ENCODE assay signal across 8 cellular contexts in the genomic region with DNA sequence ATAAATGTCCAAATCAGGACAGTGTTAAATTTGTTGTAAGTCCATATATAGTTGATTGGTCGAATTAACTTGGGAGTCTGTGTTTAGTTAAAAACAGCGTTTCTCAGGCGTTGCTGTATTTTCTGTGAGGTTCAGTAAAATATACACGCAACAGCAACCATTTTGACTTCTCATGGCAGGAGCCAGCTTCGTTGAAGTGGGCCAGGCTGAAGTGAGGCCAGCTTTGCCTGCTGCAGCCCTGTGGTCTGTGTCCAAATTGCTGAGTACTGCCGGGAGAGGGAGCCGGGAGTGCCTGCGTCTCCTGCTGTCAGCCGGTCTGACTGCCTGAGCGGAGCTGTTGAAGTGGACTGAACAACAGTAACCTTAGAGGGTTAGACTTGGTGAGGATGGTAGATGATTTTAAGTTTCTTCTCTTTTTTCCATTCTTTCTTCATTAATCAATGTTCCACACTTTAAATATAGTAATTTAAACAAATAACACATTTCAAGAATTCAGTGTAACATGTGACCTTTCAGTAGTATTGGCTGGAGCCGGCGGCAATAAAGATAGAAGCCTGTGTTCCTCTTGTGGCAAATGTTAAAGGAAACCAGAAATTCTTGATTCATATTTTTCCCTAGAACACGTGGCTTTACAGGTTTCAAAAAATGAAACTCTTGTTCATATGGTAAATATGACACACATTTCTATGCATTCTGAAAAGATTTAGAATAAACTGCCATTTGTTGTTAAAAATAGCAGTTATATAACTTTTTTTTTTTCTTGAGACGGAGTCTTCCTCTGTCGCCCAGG. TPM values are rescaled to one million over a fixed set of nuclear protein-coding genes. Genes with fewer than 3 reads are reported as not detected.
DNase-seq lines count a peak whose midpoint lies in the region; TF ChIP-seq lines count a peak whose summit lies in the region.

No MANE protein-coding gene starts in this region.

- TF ChIP-seq POLR2A in adrenal gland (IDR thresholded peaks at IDR 0.05): no peak

- H3K4me1 Mint-ChIP-seq in progenitor cell of endocrine pancreas (ENCODE audit: low read depth): peaks cover 24% of the 10 kb centered on the region

- H3K4me1 ChIP-seq in adrenal gland (replicated peaks in 1 of 2): peaks cover 0 to 21% of the 10 kb centered on the region in 2 donors
- H3K4me1 ChIP-seq in cardiac muscle cell (ENCODE audit: low read depth): peaks cover 18% of the 10 kb centered on the region

- no peaks in the 10 kb centered on the region; the same call in 1 of the 2 replicates for H3K9me3 ChIP-seq in AG04450 (ENCODE audit: control insufficient read depth, insufficient read depth, low read length)
- H3K9me3 ChIP-seq in adrenal gland (replicated peaks in 1 of 3): no peaks in the 10 kb centered on the region
- H3K9me3 ChIP-seq in cardiac muscle cell (ENCODE audit: low read depth): no peaks in the 10 kb centered on the region

- no peaks in the 10 kb centered on the region for H3K9me3 Mint-ChIP-seq in progenitor cell of endocrine pancreas (ENCODE audit: low read depth)

- H3K36me3 ChIP-seq in adrenal gland (replicated peaks in 1 of 2): no peaks in the 10 kb centered on the region
- no peaks in the 10 kb centered on the region for H3K36me3 ChIP-seq in cardiac muscle cell

- CTCF ChIA-PET in AG04450 (lab: Charles Lee): interaction anchor here (0.6 to 2.0 kb wide), 11 partner anchors 9 to 208 kb away, joined by 3 to 16 read pairs (median 3); no protein-coding TSS in a partner anchor

- 32 to 40% (median 37%) methylated on average over 15 of the region's 15 CpGs for WGBS in adrenal gland, 4 donors

- H3K27me3 ChIP-seq in AG04450 (ENCODE audit: control insufficient read depth, insufficient read depth, low read length) (no peaks in the 10 kb centered on the region), adrenal gland (no peaks in the 10 kb centered on the region), cardiac muscle cell (no peaks in the 10 kb centered on the region)

- H3K27ac ChIP-seq in AG04450 (ENCODE audit: low read depth, low read length): no peak overlapping the region
- H3K27ac ChIP-seq in adrenal gland: peak overlapping the region in 3 of 5 donors; percentile 56 to 69 (median 65)
- H3K27ac ChIP-seq in cardiac muscle cell: no peak overlapping the region

- TF ChIP-seq CTCF in AG04450 (IDR thresholded peaks at IDR 0.05; ENCODE audit: low read depth, low read length): peak; percentile 73
- TF ChIP-seq CTCF in adrenal gland (IDR thresholded peaks at IDR 0.05): peak in 5 of 6 experiments; percentile 23 to 60 (median 55)
- peak; percentile 63 for TF ChIP-seq CTCF in cardiac muscle cell (IDR thresholded peaks at IDR 0.05; ENCODE audit: low read depth, low read length)
- TF ChIP-seq CTCF in progenitor cell of endocrine pancreas (IDR thresholded peaks at IDR 0.05; ENCODE audit: unreplicated experiment): peak; percentile 49
- TF ChIP-seq CTCF in GM20000 (IDR thresholded peaks at IDR 0.05; ENCODE audit: extremely low read depth, missing control alignments): no peak

- intact Hi-C loops in adrenal gland (cut with DNase I): no loop called here

- no peak overlapping the region for H3K4me3 ChIP-seq in AG04450 (ENCODE audit: low read depth, low read length)
- no peak overlapping the region for H3K4me3 ChIP-seq in adrenal gland
- no peak overlapping the region for H3K4me3 ChIP-seq in cardiac muscle cell

- peaks cover 1% of the 10 kb centered on the region for H3K36me3 Mint-ChIP-seq in progenitor cell of endocrine pancreas (ENCODE audit: insufficient read depth)

- DNase-seq in AG04450 (ENCODE audit: low read depth, low spot score): peak; percentile 65
- peak; percentile 89 for DNase-seq in HT-29 (ENCODE audit: low spot score)
- DNase-seq in adrenal gland: peak in 6 of 7 donors; percentile 48 to 92 (median 80)
- peak; percentile 81 to 85 for DNase-seq in cardiac muscle cell (ENCODE audit: low read depth in 1 of 2, low spot score in 1 of 2)
- DNase-seq in progenitor cell of endocrine pancreas (ENCODE audit: low spot score, unreplicated experiment): peak; percentile 38
- DNase-seq in NCI-H748 treated with DMSO at 0.1 percent for 48 hours (lab: John Stamatoyannopoulos, UW): no peak
- DNase-seq in effector CD8-positive, alpha-beta T cell (lab: John Stamatoyannopoulos, UW): no peak
- DNase-seq in GM20000 (ENCODE audit: low spot score): no peak

- H3K4me3 Mint-ChIP-seq in progenitor cell of endocrine pancreas (ENCODE audit: low read depth): no peak overlapping the region

- peak overlapping the region; percentile 73 for H3K27ac Mint-ChIP-seq in progenitor cell of endocrine pancreas

- POLR2A ChIA-PET in AG04450 (lab: Yijun Ruan, JAX): interaction anchor here (1.0 to 1.1 kb wide), 2 partner anchors 9 to 11 kb away, joined by 3 to 4 read pairs; no protein-coding TSS in a partner anchor

- H3K27me3 Mint-ChIP-seq in progenitor cell of endocrine pancreas: no peaks in the 10 kb centered on the region

RNA-seq across cellular contexts. Expression of gene ZNF750, which starts 37.0 kb away (rescaled TPM):
- not detected in 2 replicates for polyA plus RNA-seq in AG04450 (2011; rRNA removed)
- polyA minus RNA-seq in AG04450 (2011; rRNA and poly(A)+ RNA removed): not detected in 2 replicates
- total RNA-seq in HT-29 (2014; rRNA removed; shearing (Covaris generic)): 0.05 TPM in 1 of 2 replicates, not detected in the other
- total RNA-seq in adrenal gland: under 1 TPM in 2 of 8 donors, not detected in 6; 0.07 to 0.14 TPM
- under 1 TPM in 2 of 3 donors, not detected in 1; 0.08 to 0.20 TPM for polyA plus RNA-seq in adrenal gland
- total RNA-seq in cardiac muscle cell: 0.07 TPM in 1 of 2 replicates, not detected in the other
- polyA plus RNA-seq in cardiac muscle cell: 0.14 and 0.49 TPM in 2 replicates
- 0.07 and 0.11 TPM in 2 replicates for total RNA-seq in progenitor cell of endocrine pancreas

Comparison
In these comparisons a context has a peak if more than half of its experiments do, and no peak if none do; other contexts are left out.
1. DNase-seq: peak in AG04450 (single experiment), HT-29 (single experiment), adrenal gland (6 of 7), cardiac muscle cell (2 of 2) and progenitor cell of endocrine pancreas (single experiment); none in NCI-H748 treated with DMSO at 0.1 percent for 48 hours (single experiment), effector CD8-positive, alpha-beta T cell (single experiment) and GM20000 (single experiment).
2. H3K27ac ChIP-seq: peak in adrenal gland (3 of 5); none in AG04450 (single experiment) and cardiac muscle cell (single experiment).